In the genomic region with DNA sequence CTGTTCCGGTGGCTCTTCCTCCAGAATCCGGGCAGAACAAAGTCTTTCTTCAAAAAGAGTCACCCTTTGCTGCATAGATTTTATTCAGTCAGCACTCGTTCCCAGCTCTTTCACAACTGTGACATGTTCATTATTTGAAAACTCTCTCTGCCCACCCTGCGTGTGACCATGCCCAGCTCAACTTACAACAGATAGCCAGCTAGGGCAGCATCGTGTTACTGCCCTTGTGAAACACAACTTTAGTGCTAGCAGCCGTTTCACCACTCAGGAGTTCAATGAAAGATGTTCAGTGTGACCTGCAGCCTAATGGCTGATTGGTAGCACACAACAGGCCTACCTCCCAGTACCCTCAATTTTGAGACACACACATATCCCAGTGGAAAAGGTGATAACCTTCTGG, we compare ENCODE assay signal across 23 cellular contexts. TPM values are rescaled to one million over a fixed set of nuclear protein-coding genes. Genes with fewer than 3 reads are reported as not detected.
DNase-seq lines count a peak whose midpoint lies in the region; ATAC-seq and TF ChIP-seq lines count a peak whose summit lies in the region.
"Had no signal": no experiment of that assay in that cellular context is flagged by ENCODE, and none has a peak within 500 bp of the region (broad histone marks: within the 10 kb centered on the region; RNA-seq: fewer than 3 reads in every experiment).

No MANE protein-coding gene starts in this region.

- H3K36me3 Mint-ChIP-seq in activated CD4-positive, alpha-beta T cell treated with anti-CD3 and anti-CD28 coated beads, Interleukin-2, amount 10 ng/mL, durations not matched to agents 24 days and 14 days (ENCODE audit: low read depth): peaks cover 6% of the 10 kb centered on the region
- no peaks in the 10 kb centered on the region for H3K36me3 Mint-ChIP-seq in osteocyte (ENCODE audit: unreplicated experiment)
- H3K36me3 Mint-ChIP-seq in glutamatergic neuron (ENCODE audit: unreplicated experiment): no peaks in the 10 kb centered on the region

- peaks cover 6% of the 10 kb centered on the region for H3K4me1 Mint-ChIP-seq in activated CD4-positive, alpha-beta T cell treated with anti-CD3 and anti-CD28 coated beads, Interleukin-2, amount 10 ng/mL, durations not matched to agents 24 days and 14 days
- H3K4me1 Mint-ChIP-seq in osteocyte (ENCODE audit: unreplicated experiment): peaks cover 24% of the 10 kb centered on the region
- H3K4me1 Mint-ChIP-seq in glutamatergic neuron (ENCODE audit: low read depth, unreplicated experiment): no peaks in the 10 kb centered on the region
- H3K4me1 Mint-ChIP-seq: B cell had no signal

- H3K27ac Mint-ChIP-seq in activated CD4-positive, alpha-beta T cell treated with anti-CD3 and anti-CD28 coated beads, Interleukin-2, amount 10 ng/mL, durations not matched to agents 24 days and 14 days: no peak overlapping the region
- H3K27ac Mint-ChIP-seq in osteocyte (ENCODE audit: unreplicated experiment) (peak overlapping the region; percentile 58), glutamatergic neuron (ENCODE audit: unreplicated experiment) (no peak overlapping the region)
- H3K27ac Mint-ChIP-seq: activated CD8-positive, alpha-beta T cell treated with anti-CD3 and anti-CD28 coated beads for 36 hours; B cell; stimulated activated naive B cell treated with anti-CD40 and anti-IgM and Interleukin-4, amounts not matched to agents 10 μg/mL and 1 μg/mL and 100 μg/mL, for 72 hours had no signal

- intact Hi-C loops in activated CD4-positive, alpha-beta T cell treated with anti-CD3 and anti-CD28 coated beads, Interleukin-2, amount 10 ng/mL, durations not matched to agents 24 days and 14 days (cut with micrococcal nuclease): no loop called here
- intact Hi-C loops in left ventricle myocardium superior (cut with micrococcal nuclease) (no loop called here), A673 (cut with micrococcal nuclease; ENCODE audit: unreplicated experiment) (no loop called here)

- H3K27me3 ChIP-seq in A673 (replicated peaks; ENCODE audit: insufficient read depth, low read depth, low read length, poor library complexity): no peaks in the 10 kb centered on the region
- H3K27me3 ChIP-seq: pancreas had no signal

- no peaks in the 10 kb centered on the region for H3K9me3 Mint-ChIP-seq in activated CD4-positive, alpha-beta T cell treated with anti-CD3 and anti-CD28 coated beads, Interleukin-2, amount 10 ng/mL, durations not matched to agents 24 days and 14 days
- no peaks in the 10 kb centered on the region for H3K9me3 Mint-ChIP-seq in osteocyte (ENCODE audit: unreplicated experiment)
- no peaks in the 10 kb centered on the region for H3K9me3 Mint-ChIP-seq in glutamatergic neuron (ENCODE audit: unreplicated experiment)
- H3K9me3 Mint-ChIP-seq: activated CD8-positive, alpha-beta T cell treated with anti-CD3 and anti-CD28 coated beads for 36 hours had no signal

- no peaks in the 10 kb centered on the region for H3K4me1 ChIP-seq in A673 (ENCODE audit: insufficient read depth, low read length, poor library complexity, severe bottlenecking)
- H3K4me1 ChIP-seq: pancreas had no signal

- POLR2A ChIA-PET in A673 (lab: Charles Lee; ENCODE audit: low non-redundant PET): no interaction called here

- H3K36me3 ChIP-seq in A673 (ENCODE audit: insufficient read depth, low read length, poor library complexity, severe bottlenecking): no peaks in the 10 kb centered on the region
- H3K36me3 ChIP-seq: pancreas had no signal

- DNase-seq in activated CD4-positive, alpha-beta T cell treated with anti-CD3 and anti-CD28 coated beads, Interleukin-2, amount 10 ng/mL, durations not matched to agents 24 days and 14 days: peak; percentile 37
- DNase-seq in activated CD4-positive, alpha-beta T cell treated with anti-CD3 and anti-CD28 coated beads, Interleukin-2, amount 50 U/mL, for 48 hours: no peak
- DNase-seq in left ventricle myocardium superior (no peak), osteocyte (ENCODE audit: extremely low spot score, unreplicated experiment) (no peak), glutamatergic neuron (no peak), NCI-H2227 (lab: John Stamatoyannopoulos, UW; ENCODE audit: unreplicated experiment) (no peak), A673 (ENCODE audit: low spot score) (no peak)
- no peak for DNase-seq in activated CD4-positive, CD25-positive, alpha-beta regulatory T cell treated with anti-CD3 and anti-CD28 coated beads, Interleukin-2, amount 50 U/mL, for 72 hours
- DNase-seq: 8988T; activated CD4-positive, CD25-positive, alpha-beta regulatory T cell; activated CD8-positive, alpha-beta T cell treated with anti-CD3 and anti-CD28 coated beads for 36 hours; activated naive CD4-positive, alpha-beta T cell; activated T-cell treated with anti-CD3 and anti-CD28 coated beads, Interleukin-2, amount 50 U/mL, for 1 hour; foreskin melanocyte; KBM-7; kidney; mammary epithelial cell; NCI-H1694; pancreas; stimulated activated CD4-positive, alpha-beta T cell treated with anti-CD3 and anti-CD28 coated beads, Interleukin-2, amount 100 ng/mL, for 48 hours; stimulated activated naive B cell treated with anti-CD40 and anti-IgM and Interleukin-4, amounts not matched to agents 10 μg/mL and 1 μg/mL and 100 μg/mL, for 72 hours had no signal

- TF ChIP-seq CTCF in osteocyte (IDR thresholded peaks at IDR 0.05): no peak
- no peak for TF ChIP-seq CTCF in glutamatergic neuron (IDR thresholded peaks at IDR 0.05; ENCODE audit: partially characterized antibody, unreplicated experiment)
- TF ChIP-seq CTCF in A673 (conservative IDR thresholded peaks at IDR 0.05; ENCODE audit: low read depth, low read length): no peak

- no peak overlapping the region for H3K27ac ChIP-seq in A673 (ENCODE audit: low read depth, low read length, poor library complexity, severe bottlenecking)
- H3K27ac ChIP-seq: epithelial cell of prostate, pancreas had no signal

- no peak overlapping the region for H3K4me3 ChIP-seq in A673 (ENCODE audit: low read depth, low read length, poor library complexity, severe bottlenecking)
- H3K4me3 ChIP-seq: pancreas had no signal

- no peak overlapping the region for H3K4me3 Mint-ChIP-seq in activated CD4-positive, alpha-beta T cell treated with anti-CD3 and anti-CD28 coated beads, Interleukin-2, amount 10 ng/mL, durations not matched to agents 24 days and 14 days
- H3K4me3 Mint-ChIP-seq in osteocyte (ENCODE audit: unreplicated experiment) (no peak overlapping the region), glutamatergic neuron (ENCODE audit: unreplicated experiment) (no peak overlapping the region)
- H3K4me3 Mint-ChIP-seq: activated CD8-positive, alpha-beta T cell treated with anti-CD3 and anti-CD28 coated beads for 36 hours; B cell; stimulated activated naive B cell treated with anti-CD40 and anti-IgM and Interleukin-4, amounts not matched to agents 10 μg/mL and 1 μg/mL and 100 μg/mL, for 72 hours had no signal

- peak; percentile 62 for ATAC-seq in left ventricle myocardium superior
- ATAC-seq: activated CD8-positive, alpha-beta T cell treated with anti-CD3 and anti-CD28 coated beads for 36 hours; stimulated activated naive B cell treated with anti-CD40 and anti-IgM and Interleukin-4, amounts not matched to agents 10 μg/mL and 1 μg/mL and 100 μg/mL, for 72 hours had no signal

- no peaks in the 10 kb centered on the region for H3K9me3 ChIP-seq in A673 (ENCODE audit: low read depth, low read length, poor library complexity, severe bottlenecking)
- H3K9me3 ChIP-seq: pancreas had no signal

- CTCF ChIA-PET in A673 (lab: Charles Lee): no interaction called here

- no peaks in the 10 kb centered on the region for H3K27me3 Mint-ChIP-seq in activated CD4-positive, alpha-beta T cell treated with anti-CD3 and anti-CD28 coated beads, Interleukin-2, amount 10 ng/mL, durations not matched to agents 24 days and 14 days
- no peaks in the 10 kb centered on the region for H3K27me3 Mint-ChIP-seq in osteocyte (ENCODE audit: unreplicated experiment)
- no peaks in the 10 kb centered on the region for H3K27me3 Mint-ChIP-seq in glutamatergic neuron (ENCODE audit: unreplicated experiment)
- H3K27me3 Mint-ChIP-seq: activated CD8-positive, alpha-beta T cell treated with anti-CD3 and anti-CD28 coated beads for 36 hours; B cell; stimulated activated naive B cell treated with anti-CD40 and anti-IgM and Interleukin-4, amounts not matched to agents 10 μg/mL and 1 μg/mL and 100 μg/mL, for 72 hours had no signal

- no TSS peak for BruUV-seq in A673 (replicated peaks; lab: Mats Ljungman, UMichigan)

RNA-seq across cellular contexts. Expression of a gene that starts 57.9 kb away (rescaled TPM):
- total RNA-seq in activated CD4-positive, alpha-beta T cell treated with anti-CD3 and anti-CD28 coated beads, Interleukin-2, amount 10 ng/mL, durations not matched to agents 24 days and 14 days: 2.4 and 3.2 TPM in 2 replicates
- total RNA-seq in left ventricle myocardium superior: 13.9 TPM
- 4.8 and 6.7 TPM in 2 replicates for total RNA-seq in osteocyte
- 3.5 TPM for total RNA-seq in glutamatergic neuron (ENCODE audit: unreplicated experiment)
- 2.0 and 2.6 TPM in 2 replicates for total RNA-seq in A673 (2021)
